Comparison of ENCODE assay signal across 1 cellular context in the genomic region with DNA sequence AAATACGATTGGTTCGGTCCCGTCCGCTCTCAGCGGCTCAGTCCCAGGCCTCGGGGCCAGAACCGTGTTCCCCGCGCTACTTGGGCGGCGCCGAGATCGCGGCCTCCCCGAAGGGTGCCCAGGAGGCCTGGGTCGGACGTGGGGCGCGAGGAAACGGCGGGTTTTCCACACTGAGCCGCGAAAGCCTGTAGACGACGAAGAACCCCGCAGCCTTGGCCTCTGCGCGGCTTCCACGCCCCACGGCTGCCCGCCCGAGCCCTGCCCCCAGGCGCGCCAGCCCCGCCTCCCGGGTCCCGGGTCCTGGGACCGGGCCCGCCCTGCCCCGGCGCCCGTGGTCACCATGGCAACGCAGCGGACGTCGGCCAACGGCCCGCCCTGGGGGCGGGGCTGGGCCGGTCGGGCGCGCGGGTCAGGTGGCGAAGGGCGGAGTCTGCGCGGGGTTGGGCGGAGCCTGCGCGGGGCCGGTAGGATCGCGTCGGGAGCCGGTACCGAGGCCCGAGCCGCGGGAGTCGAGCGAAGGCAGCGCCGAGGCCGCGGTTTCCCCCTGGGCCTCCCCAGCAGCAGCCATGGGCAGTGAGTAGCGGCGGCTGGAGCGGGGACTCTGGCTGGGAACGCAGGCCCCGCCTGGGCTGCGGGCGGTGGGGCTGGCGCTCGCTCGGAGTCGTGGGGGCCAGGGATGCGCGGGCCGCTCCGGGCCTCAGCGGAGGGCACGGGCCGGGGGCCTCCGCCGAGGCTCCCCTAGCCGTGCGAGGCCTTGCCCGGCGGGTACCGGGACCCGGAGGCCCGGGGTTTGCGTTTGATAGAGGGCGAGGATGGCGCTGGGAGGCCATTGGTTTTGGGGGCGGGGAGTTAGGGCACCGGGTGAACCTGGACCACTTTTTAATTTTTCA.
A peak's percentile ranks its signal among the peaks of the same experiment; 100 is the strongest.
TF ChIP-seq lines count a peak whose summit lies in the region.

A gene (plus strand): TSS at position 456 of the 890 bp plus-strand sequence. CDS start 111 bp downstream, at position 567.

TF ChIP-seq in GM12878, 131 proteins besides CTCF, POLR2A, EP300 and RAD21 (continued from another document):
- TF ChIP-seq, protein P1, sequence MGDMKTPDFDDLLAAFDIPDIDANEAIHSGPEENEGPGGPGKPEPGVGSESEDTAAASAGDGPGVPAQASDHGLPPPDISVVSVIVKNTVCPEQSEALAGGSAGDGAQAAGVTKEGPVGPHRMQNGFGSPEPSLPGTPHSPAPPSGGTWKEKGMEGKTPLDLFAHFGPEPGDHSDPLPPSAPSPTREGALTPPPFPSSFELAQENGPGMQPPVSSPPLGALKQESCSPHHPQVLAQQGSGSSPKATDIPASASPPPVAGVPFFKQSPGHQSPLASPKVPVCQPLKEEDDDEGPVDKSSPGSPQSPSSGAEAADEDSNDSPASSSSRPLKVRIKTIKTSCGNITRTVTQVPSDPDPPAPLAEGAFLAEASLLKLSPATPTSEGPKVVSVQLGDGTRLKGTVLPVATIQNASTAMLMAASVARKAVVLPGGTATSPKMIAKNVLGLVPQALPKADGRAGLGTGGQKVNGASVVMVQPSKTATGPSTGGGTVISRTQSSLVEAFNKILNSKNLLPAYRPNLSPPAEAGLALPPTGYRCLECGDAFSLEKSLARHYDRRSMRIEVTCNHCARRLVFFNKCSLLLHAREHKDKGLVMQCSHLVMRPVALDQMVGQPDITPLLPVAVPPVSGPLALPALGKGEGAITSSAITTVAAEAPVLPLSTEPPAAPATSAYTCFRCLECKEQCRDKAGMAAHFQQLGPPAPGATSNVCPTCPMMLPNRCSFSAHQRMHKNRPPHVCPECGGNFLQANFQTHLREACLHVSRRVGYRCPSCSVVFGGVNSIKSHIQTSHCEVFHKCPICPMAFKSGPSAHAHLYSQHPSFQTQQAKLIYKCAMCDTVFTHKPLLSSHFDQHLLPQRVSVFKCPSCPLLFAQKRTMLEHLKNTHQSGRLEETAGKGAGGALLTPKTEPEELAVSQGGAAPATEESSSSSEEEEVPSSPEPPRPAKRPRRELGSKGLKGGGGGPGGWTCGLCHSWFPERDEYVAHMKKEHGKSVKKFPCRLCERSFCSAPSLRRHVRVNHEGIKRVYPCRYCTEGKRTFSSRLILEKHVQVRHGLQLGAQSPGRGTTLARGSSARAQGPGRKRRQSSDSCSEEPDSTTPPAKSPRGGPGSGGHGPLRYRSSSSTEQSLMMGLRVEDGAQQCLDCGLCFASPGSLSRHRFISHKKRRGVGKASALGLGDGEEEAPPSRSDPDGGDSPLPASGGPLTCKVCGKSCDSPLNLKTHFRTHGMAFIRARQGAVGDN (IDR thresholded peaks at IDR 0.05): peak; percentile 83
- 0 out of 2 replicates have a peak, but pooled peaks have one; percentile 58 for TF ChIP-seq HDGF (IDR thresholded peaks at IDR 0.05)
- TF ChIP-seq, protein P2, sequence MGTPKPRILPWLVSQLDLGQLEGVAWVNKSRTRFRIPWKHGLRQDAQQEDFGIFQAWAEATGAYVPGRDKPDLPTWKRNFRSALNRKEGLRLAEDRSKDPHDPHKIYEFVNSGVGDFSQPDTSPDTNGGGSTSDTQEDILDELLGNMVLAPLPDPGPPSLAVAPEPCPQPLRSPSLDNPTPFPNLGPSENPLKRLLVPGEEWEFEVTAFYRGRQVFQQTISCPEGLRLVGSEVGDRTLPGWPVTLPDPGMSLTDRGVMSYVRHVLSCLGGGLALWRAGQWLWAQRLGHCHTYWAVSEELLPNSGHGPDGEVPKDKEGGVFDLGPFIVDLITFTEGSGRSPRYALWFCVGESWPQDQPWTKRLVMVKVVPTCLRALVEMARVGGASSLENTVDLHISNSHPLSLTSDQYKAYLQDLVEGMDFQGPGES (IDR thresholded peaks at IDR 0.05): 0 out of 2 replicates have a peak, but pooled peaks have one; percentile 31
- TF ChIP-seq ZSCAN29 (IDR thresholded peaks at IDR 0.05): peak; percentile 68; the same call in 1 of the 2 replicates
- peak; percentile 60; the same call in 1 of the 2 replicates for TF ChIP-seq RB1 (IDR thresholded peaks at IDR 0.05; ENCODE audit: borderline replicate concordance)
- TF ChIP-seq FOS (IDR thresholded peaks at IDR 0.05; ENCODE audit: borderline replicate concordance, extremely low read depth, insufficient read length): no peak
- peak; percentile 30 for TF ChIP-seq RUNX3 (IDR thresholded peaks at IDR 0.05; ENCODE audit: low read length)
- no peak for TF ChIP-seq NFYA (IDR thresholded peaks at IDR 0.05; ENCODE audit: borderline replicate concordance, low read depth, low read length)
- TF ChIP-seq ETV6 (conservative IDR thresholded peaks at IDR 0.05 in 1 of 2, IDR thresholded peaks at IDR 0.05 in 1 of 2; ENCODE audit: borderline replicate concordance in 1 of 2, low read depth in 1 of 2): no peak
- TF ChIP-seq LARP7 (IDR thresholded peaks at IDR 0.05): peak; percentile 89
- TF ChIP-seq, protein P3, sequence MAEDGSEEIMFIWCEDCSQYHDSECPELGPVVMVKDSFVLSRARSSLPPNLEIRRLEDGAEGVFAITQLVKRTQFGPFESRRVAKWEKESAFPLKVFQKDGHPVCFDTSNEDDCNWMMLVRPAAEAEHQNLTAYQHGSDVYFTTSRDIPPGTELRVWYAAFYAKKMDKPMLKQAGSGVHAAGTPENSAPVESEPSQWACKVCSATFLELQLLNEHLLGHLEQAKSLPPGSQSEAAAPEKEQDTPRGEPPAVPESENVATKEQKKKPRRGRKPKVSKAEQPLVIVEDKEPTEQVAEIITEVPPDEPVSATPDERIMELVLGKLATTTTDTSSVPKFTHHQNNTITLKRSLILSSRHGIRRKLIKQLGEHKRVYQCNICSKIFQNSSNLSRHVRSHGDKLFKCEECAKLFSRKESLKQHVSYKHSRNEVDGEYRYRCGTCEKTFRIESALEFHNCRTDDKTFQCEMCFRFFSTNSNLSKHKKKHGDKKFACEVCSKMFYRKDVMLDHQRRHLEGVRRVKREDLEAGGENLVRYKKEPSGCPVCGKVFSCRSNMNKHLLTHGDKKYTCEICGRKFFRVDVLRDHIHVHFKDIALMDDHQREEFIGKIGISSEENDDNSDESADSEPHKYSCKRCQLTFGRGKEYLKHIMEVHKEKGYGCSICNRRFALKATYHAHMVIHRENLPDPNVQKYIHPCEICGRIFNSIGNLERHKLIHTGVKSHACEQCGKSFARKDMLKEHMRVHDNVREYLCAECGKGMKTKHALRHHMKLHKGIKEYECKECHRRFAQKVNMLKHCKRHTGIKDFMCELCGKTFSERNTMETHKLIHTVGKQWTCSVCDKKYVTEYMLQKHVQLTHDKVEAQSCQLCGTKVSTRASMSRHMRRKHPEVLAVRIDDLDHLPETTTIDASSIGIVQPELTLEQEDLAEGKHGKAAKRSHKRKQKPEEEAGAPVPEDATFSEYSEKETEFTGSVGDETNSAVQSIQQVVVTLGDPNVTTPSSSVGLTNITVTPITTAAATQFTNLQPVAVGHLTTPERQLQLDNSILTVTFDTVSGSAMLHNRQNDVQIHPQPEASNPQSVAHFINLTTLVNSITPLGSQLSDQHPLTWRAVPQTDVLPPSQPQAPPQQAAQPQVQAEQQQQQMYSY (CRISPR knock-in tag; IDR thresholded peaks at IDR 0.05): no peak
- no peak for TF ChIP-seq JUND (IDR thresholded peaks at IDR 0.05; ENCODE audit: low read depth, low read length)
- peak; percentile 25 for TF ChIP-seq RELA (IDR thresholded peaks at IDR 0.05; ENCODE audit: borderline replicate concordance, partially characterized antibody)
- TF ChIP-seq DPF2 (IDR thresholded peaks at IDR 0.05): peak; percentile 73; the same call in 1 of the 2 replicates
- peak; percentile 2 for TF ChIP-seq SIX5 (IDR thresholded peaks at IDR 0.05; ENCODE audit: low read depth, low read length, severe bottlenecking)
- peak; percentile 56 for TF ChIP-seq NR2C1 (IDR thresholded peaks at IDR 0.05)
- TF ChIP-seq, protein P4, sequence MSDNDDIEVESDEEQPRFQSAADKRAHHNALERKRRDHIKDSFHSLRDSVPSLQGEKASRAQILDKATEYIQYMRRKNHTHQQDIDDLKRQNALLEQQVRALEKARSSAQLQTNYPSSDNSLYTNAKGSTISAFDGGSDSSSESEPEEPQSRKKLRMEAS (IDR thresholded peaks at IDR 0.05; ENCODE audit: low read depth, low read length): 0 out of 2 replicates have a peak, but pooled peaks have one; percentile 24
- peak; percentile 12 to 33; a peak in 2 of 3 replicates for TF ChIP-seq EGR1 (IDR thresholded peaks at IDR 0.05; ENCODE audit: borderline replicate concordance in 1 of 2, low read depth in 2 of 2, low read length in 2 of 2)
- no peak for TF ChIP-seq KAT2A (conservative IDR thresholded peaks at IDR 0.05; ENCODE audit: control insufficient read depth, low read depth, low read length)
- TF ChIP-seq SMAD5 (IDR thresholded peaks at IDR 0.05; ENCODE audit: low read depth): 0 out of 2 replicates have a peak, but pooled peaks have one; percentile 51
- no peak for TF ChIP-seq RCOR1 (conservative IDR thresholded peaks at IDR 0.05; ENCODE audit: low read depth, low read length)
- peak; percentile 72 for TF ChIP-seq IKZF1 (conservative IDR thresholded peaks at IDR 0.05)
- peak; percentile 86 for TF ChIP-seq MXI1 (IDR thresholded peaks at IDR 0.05; ENCODE audit: low read depth, low read length)
- TF ChIP-seq, protein P5, sequence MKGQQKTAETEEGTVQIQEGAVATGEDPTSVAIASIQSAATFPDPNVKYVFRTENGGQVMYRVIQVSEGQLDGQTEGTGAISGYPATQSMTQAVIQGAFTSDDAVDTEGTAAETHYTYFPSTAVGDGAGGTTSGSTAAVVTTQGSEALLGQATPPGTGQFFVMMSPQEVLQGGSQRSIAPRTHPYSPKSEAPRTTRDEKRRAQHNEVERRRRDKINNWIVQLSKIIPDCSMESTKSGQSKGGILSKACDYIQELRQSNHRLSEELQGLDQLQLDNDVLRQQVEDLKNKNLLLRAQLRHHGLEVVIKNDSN (IDR thresholded peaks at IDR 0.05; ENCODE audit: borderline replicate concordance, extremely low read length, insufficient read depth, low read depth, low read length): peak; percentile 71
- TF ChIP-seq BACH1 (IDR thresholded peaks at IDR 0.05; ENCODE audit: borderline replicate concordance): peak; percentile 60
- no peak; the same call in 1 of the 2 replicates for TF ChIP-seq TAF1 (IDR thresholded peaks at IDR 0.05; ENCODE audit: borderline replicate concordance, low read depth, low read length)
- no peak for TF ChIP-seq KDM1A (IDR thresholded peaks at IDR 0.05; ENCODE audit: borderline replicate concordance)
- TF ChIP-seq BMI1 (IDR thresholded peaks at IDR 0.05; ENCODE audit: borderline replicate concordance): no peak
- TF ChIP-seq NRF1 (conservative IDR thresholded peaks at IDR 0.05; ENCODE audit: low read depth, low read length): peak; percentile 68
- TF ChIP-seq YY1 (IDR thresholded peaks at IDR 0.05; ENCODE audit: low read depth, low read length): peak; percentile 34; the same call in 1 of the 2 replicates
- peak; percentile 10 to 75; a peak in 2 of 4 replicates for TF ChIP-seq BHLHE40 (IDR thresholded peaks at IDR 0.05; ENCODE audit: borderline replicate concordance in 1 of 2, low read depth in 2 of 2, low read length in 1 of 2)
- TF ChIP-seq STAT1 (conservative IDR thresholded peaks at IDR 0.05): 0 out of 2 replicates have a peak, but pooled peaks have one; percentile 52
- TF ChIP-seq NR2F1 (conservative IDR thresholded peaks at IDR 0.05): peak; percentile 60
- peak; percentile 74; the same call in 1 of the 2 replicates for TF ChIP-seq POLR2AphosphoS2 (IDR thresholded peaks at IDR 0.05; ENCODE audit: low read depth, low read length)
- peak; percentile 89; the same call in 1 of the 2 replicates for TF ChIP-seq GATAD2B (conservative IDR thresholded peaks at IDR 0.05; ENCODE audit: low read depth)
- TF ChIP-seq CHD2 (IDR thresholded peaks at IDR 0.05; ENCODE audit: borderline replicate concordance, low read depth, low read length): peak; percentile 35; the same call in 1 of the 2 replicates
- TF ChIP-seq, protein P6, sequence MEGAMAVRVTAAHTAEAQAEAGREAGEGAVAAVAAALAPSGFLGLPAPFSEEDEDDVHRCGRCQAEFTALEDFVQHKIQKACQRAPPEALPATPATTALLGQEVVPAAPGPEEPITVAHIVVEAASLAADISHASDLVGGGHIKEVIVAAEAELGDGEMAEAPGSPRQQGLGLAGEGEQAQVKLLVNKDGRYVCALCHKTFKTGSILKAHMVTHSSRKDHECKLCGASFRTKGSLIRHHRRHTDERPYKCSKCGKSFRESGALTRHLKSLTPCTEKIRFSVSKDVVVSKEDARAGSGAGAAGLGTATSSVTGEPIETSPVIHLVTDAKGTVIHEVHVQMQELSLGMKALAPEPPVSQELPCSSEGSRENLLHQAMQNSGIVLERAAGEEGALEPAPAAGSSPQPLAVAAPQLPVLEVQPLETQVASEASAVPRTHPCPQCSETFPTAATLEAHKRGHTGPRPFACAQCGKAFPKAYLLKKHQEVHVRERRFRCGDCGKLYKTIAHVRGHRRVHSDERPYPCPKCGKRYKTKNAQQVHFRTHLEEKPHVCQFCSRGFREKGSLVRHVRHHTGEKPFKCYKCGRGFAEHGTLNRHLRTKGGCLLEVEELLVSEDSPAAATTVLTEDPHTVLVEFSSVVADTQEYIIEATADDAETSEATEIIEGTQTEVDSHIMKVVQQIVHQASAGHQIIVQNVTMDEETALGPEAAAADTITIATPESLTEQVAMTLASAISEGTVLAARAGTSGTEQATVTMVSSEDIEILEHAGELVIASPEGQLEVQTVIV (IDR thresholded peaks at IDR 0.05; ENCODE audit: borderline replicate concordance, partially characterized antibody): no peak
- TF ChIP-seq CBX5 (IDR thresholded peaks at IDR 0.05; ENCODE audit: low read depth): no peak
- no peak for TF ChIP-seq MYB (IDR thresholded peaks at IDR 0.05; ENCODE audit: borderline replicate concordance, low read depth, low read length)
- no peak for TF ChIP-seq CBFB (IDR thresholded peaks at IDR 0.05; ENCODE audit: low read depth)
- no peak for TF ChIP-seq TCF3 (IDR thresholded peaks at IDR 0.05; ENCODE audit: borderline replicate concordance, insufficient read depth, low read depth, low read length)
- peak; percentile 72; the same call in 1 of the 2 replicates for TF ChIP-seq POLR2AphosphoS5 (IDR thresholded peaks at IDR 0.05; ENCODE audit: low read length)
- TF ChIP-seq, protein P7, sequence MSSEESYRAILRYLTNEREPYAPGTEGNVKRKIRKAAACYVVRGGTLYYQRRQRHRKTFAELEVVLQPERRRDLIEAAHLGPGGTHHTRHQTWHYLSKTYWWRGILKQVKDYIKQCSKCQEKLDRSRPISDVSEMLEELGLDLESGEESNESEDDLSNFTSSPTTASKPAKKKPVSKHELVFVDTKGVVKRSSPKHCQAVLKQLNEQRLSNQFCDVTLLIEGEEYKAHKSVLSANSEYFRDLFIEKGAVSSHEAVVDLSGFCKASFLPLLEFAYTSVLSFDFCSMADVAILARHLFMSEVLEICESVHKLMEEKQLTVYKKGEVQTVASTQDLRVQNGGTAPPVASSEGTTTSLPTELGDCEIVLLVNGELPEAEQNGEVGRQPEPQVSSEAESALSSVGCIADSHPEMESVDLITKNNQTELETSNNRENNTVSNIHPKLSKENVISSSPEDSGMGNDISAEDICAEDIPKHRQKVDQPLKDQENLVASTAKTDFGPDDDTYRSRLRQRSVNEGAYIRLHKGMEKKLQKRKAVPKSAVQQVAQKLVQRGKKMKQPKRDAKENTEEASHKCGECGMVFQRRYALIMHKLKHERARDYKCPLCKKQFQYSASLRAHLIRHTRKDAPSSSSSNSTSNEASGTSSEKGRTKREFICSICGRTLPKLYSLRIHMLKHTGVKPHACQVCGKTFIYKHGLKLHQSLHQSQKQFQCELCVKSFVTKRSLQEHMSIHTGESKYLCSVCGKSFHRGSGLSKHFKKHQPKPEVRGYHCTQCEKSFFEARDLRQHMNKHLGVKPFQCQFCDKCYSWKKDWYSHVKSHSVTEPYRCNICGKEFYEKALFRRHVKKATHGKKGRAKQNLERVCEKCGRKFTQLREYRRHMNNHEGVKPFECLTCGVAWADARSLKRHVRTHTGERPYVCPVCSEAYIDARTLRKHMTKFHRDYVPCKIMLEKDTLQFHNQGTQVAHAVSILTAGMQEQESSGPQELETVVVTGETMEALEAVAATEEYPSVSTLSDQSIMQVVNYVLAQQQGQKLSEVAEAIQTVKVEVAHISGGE (CRISPR knock-in tag; IDR thresholded peaks at IDR 0.05): no peak
- 0 out of 2 replicates have a peak, but pooled peaks have one; percentile 55 for TF ChIP-seq SMARCA5 (IDR thresholded peaks at IDR 0.05)
- peak; percentile 12; the same call in 1 of the 2 replicates for TF ChIP-seq HCFC1 (IDR thresholded peaks at IDR 0.05; ENCODE audit: low read length)
